28 cellular contexts compared by ENCODE assay signal in the genomic region with DNA sequence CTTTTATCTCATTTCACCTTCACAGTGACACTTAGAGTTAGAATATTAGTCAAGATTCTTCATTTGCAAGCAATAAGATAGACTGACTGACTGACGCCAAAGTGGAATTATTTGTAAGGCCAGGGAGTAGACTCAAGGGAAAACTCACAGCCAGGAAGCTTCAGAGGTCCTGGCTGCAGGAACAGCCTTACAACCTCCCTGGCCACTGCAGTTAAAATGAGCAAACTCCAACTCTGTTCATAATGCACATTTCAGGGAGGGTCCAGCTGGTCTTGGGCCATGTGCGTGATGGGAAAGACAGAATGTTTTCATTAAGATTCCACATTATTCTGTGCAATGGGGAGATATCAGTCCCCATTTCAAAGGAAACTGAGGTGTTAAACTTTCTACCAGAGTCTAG. TPM values are rescaled to one million over a fixed set of nuclear protein-coding genes. Genes with fewer than 3 reads are reported as not detected.
"Had no signal": no experiment of that assay in that cellular context is flagged by ENCODE, and none has a peak within 500 bp of the region (broad histone marks: within the 10 kb centered on the region; RNA-seq: fewer than 3 reads in every experiment).

No MANE protein-coding gene starts in this region.

- ATAC-seq: activated CD8-positive, alpha-beta T cell treated with anti-CD3 and anti-CD28 coated beads for 36 hours; activated T-cell treated with anti-CD3 and anti-CD28 coated beads, Interleukin-2, amount 50 U/mL, for 72 hours; activated T-helper 17 cell treated with anti-CD3 and anti-CD28 coated beads, Interleukin-2, amount 50 U/mL, for 72 hours; PC-3 had no signal

- H3K36me3 Mint-ChIP-seq: activated naive CD8-positive, alpha-beta T cell treated with anti-CD3 and anti-CD28 coated beads for 36 hours had no signal

- H3K9me3 ChIP-seq: Peyer's patch had no signal

- H3K27me3 Mint-ChIP-seq: activated naive CD8-positive, alpha-beta T cell treated with anti-CD3 and anti-CD28 coated beads for 36 hours had no signal

- H3K4me1 Mint-ChIP-seq: activated CD4-positive, alpha-beta T cell treated with anti-CD3 and anti-CD28 coated beads, Interleukin-2, amount 10 ng/mL, durations not matched to agents 24 days and 14 days; activated naive CD8-positive, alpha-beta T cell treated with anti-CD3 and anti-CD28 coated beads for 36 hours; activated T-helper 17 cell treated with anti-CD3 and anti-CD28 coated beads, Interleukin-2, amount 50 U/mL, for 72 hours had no signal

- H3K9me3 Mint-ChIP-seq: activated CD4-positive, alpha-beta T cell treated with anti-CD3 and anti-CD28 coated beads, Interleukin-2, amount 10 ng/mL, durations not matched to agents 24 days and 14 days; activated CD8-positive, alpha-beta T cell treated with anti-CD3 and anti-CD28 coated beads for 36 hours; activated naive CD8-positive, alpha-beta T cell treated with anti-CD3 and anti-CD28 coated beads for 36 hours; activated T-cell treated with anti-CD3 and anti-CD28 coated beads, Interleukin-2, amount 50 U/mL, for 72 hours; activated T-helper 17 cell treated with anti-CD3 and anti-CD28 coated beads, Interleukin-2, amount 50 U/mL, for 72 hours had no signal

- H3K36me3 ChIP-seq: cardiac muscle cell, Peyer's patch had no signal

- H3K27me3 ChIP-seq: cardiac muscle cell, Peyer's patch had no signal

- H3K4me1 ChIP-seq: Peyer's patch had no signal

- H3K4me3 Mint-ChIP-seq: activated CD4-positive, alpha-beta T cell treated with anti-CD3 and anti-CD28 coated beads, Interleukin-2, amount 10 ng/mL, durations not matched to agents 24 days and 14 days; activated CD8-positive, alpha-beta T cell treated with anti-CD3 and anti-CD28 coated beads for 36 hours; activated naive CD8-positive, alpha-beta T cell treated with anti-CD3 and anti-CD28 coated beads for 36 hours; activated T-cell treated with anti-CD3 and anti-CD28 coated beads, Interleukin-2, amount 50 U/mL, for 72 hours; activated T-helper 17 cell treated with anti-CD3 and anti-CD28 coated beads, Interleukin-2, amount 50 U/mL, for 72 hours had no signal

- H3K27ac ChIP-seq: cardiac muscle cell, Peyer's patch had no signal

- H3K27ac Mint-ChIP-seq: activated CD4-positive, alpha-beta T cell treated with anti-CD3 and anti-CD28 coated beads, Interleukin-2, amount 10 ng/mL, durations not matched to agents 24 days and 14 days; activated CD8-positive, alpha-beta T cell treated with anti-CD3 and anti-CD28 coated beads for 36 hours; activated naive CD8-positive, alpha-beta T cell treated with anti-CD3 and anti-CD28 coated beads for 36 hours; activated T-cell treated with anti-CD3 and anti-CD28 coated beads, Interleukin-2, amount 50 U/mL, for 72 hours; activated T-helper 17 cell treated with anti-CD3 and anti-CD28 coated beads, Interleukin-2, amount 50 U/mL, for 72 hours had no signal

- H3K4me3 ChIP-seq: cardiac muscle cell, Peyer's patch had no signal

- DNase-seq: activated CD4-positive, alpha-beta T cell treated with anti-CD3 and anti-CD28 coated beads, Interleukin-2, amount 10 ng/mL, durations not matched to agents 24 days and 14 days; activated CD4-positive, alpha-beta T cell treated with anti-CD3 and anti-CD28 coated beads, Interleukin-2, amount 50 U/mL, for 4 hours; activated CD8-positive, alpha-beta T cell treated with anti-CD3 and anti-CD28 coated beads for 36 hours; activated effector memory CD4-positive, alpha-beta T cell treated with anti-CD3 and anti-CD28 coated beads, Interleukin-2, amount 50 U/mL, for 16 hours; activated naive CD4-positive, alpha-beta T cell; activated naive CD4-positive, alpha-beta T cell treated with anti-CD3 and anti-CD28 coated beads, Interleukin-2, amount 50 U/mL, for 16 hours; activated naive CD8-positive, alpha-beta T cell treated with anti-CD3 and anti-CD28 coated beads for 36 hours; activated T-cell treated with anti-CD3 and anti-CD28 coated beads, Interleukin-2, amount 50 U/mL, for 1 hour; activated T-cell treated with anti-CD3 and anti-CD28 coated beads, Interleukin-2, amount 50 U/mL, for 72 hours; amniotic stem cell; Karpas-422; KBM-7; NCI-H1105; NCI-H1417 treated with DMSO at 0.1 percent for 48 hours; NCI-H1694 treated with DMSO at 0.1 percent for 48 hours; NCI-H2029; NCI-H345; NCI-H524 treated with DMSO at 0.1 percent for 48 hours; PC-3; Peyer's patch; RPMI8226; T1000 had no signal

RNA-seq across cellular contexts. Expression of a gene that starts 9.9 kb away (rescaled TPM):
- total RNA-seq: activated CD4-positive, alpha-beta T cell treated with anti-CD3 and anti-CD28 coated beads, Interleukin-2, amount 10 ng/mL, durations not matched to agents 24 days and 14 days; activated CD8-positive, alpha-beta memory T cell treated with anti-CD3 and anti-CD28 coated beads for 36 hours; activated CD8-positive, alpha-beta T cell treated with anti-CD3 and anti-CD28 coated beads for 36 hours; activated naive CD8-positive, alpha-beta T cell treated with anti-CD3 and anti-CD28 coated beads for 36 hours; activated T-cell treated with anti-CD3 and anti-CD28 coated beads, Interleukin-2, amount 50 U/mL, for 72 hours; activated T-helper 17 cell treated with anti-CD3 and anti-CD28 coated beads, Interleukin-2, amount 50 U/mL, for 72 hours; cardiac muscle cell; NCI-H460; T-helper 1 cell treated with Interleukin-12 subunit alpha and Interleukin-12 subunit beta and Interleukin-4 antibody, amounts not matched to agents 30 ng/mL and 1 ng/mL, for 36 hours had no signal
- polyA plus RNA-seq: aorta, cardiac muscle cell had no signal
